ENCODE assay signal across 8 cellular contexts in the genomic region with DNA sequence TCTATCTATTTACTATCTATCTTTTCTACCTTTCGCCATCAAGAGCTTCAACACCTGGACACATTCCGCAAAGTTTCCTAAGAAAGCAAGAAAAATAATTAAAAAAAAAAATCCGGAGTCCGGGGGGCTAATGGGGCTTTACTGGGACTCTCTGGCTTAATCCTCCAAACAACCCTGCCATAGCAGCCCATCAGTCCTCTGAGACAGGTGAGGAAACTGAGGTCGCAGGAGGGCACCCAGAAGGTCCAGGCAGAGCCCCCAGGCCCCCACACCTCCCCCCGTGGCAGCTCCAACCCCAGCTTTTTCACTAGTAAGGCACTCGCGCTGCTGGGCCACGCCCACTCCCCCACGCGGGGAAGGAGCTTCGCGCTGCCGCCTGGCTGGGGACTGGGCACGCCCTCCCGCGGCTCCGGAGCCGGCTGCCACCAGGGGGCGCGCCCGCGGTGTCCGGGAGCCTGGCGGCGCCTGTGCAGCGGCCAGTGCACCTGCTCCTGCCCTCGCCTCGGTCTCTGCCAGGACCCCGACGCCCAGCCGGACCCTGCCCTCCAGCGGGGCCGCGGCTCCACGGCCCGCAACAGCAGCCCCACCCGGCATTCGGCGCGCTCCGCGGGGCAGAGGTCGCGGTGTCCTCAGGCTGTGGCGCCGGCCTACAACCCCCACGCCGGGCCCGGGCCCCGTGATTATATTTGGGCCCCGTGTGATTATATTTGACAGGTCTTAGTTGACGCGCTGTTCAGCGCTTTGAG. TPM values are rescaled to one million over a fixed set of nuclear protein-coding genes. Genes with fewer than 3 reads are reported as not detected.
DNase-seq lines count a peak whose midpoint lies in the region; ATAC-seq and TF ChIP-seq lines count a peak whose summit lies in the region.

No MANE protein-coding gene starts in this region.

- TF ChIP-seq RAD21 in SK-N-SH (IDR thresholded peaks at IDR 0.05; ENCODE audit: low read length): peak; percentile 56

- DNase-seq in COLO668 (lab: John Stamatoyannopoulos, UW; ENCODE audit: unreplicated experiment): peak; percentile 87
- DNase-seq in HT1080 (ENCODE audit: low read depth): peak; percentile 29
- peak; percentile 90 for DNase-seq in SK-N-SH
- DNase-seq in activated gamma-delta T cell treated with Interleukin-2 at 50 U/mL for 16 hours: peak; percentile 79
- DNase-seq in globus pallidus (ENCODE audit: low spot score): peak; percentile 29
- DNase-seq in posterior cingulate gyrus: peak; percentile 19 to 94 (median 68)
- peak; percentile 90 for DNase-seq in upper lobe of right lung

- no peaks in the 10 kb centered on the region for H3K36me3 ChIP-seq in SK-N-SH (replicated peaks in 1 of 2; ENCODE audit: control insufficient read depth in 1 of 2, insufficient read depth in 2 of 2, low read length in 1 of 2)
- H3K36me3 ChIP-seq in upper lobe of right lung: no peaks in the 10 kb centered on the region

- CTCF ChIA-PET in SK-N-SH (lab: Yijun Ruan, JAX): interaction anchor here (0.6 to 2.0 kb wide), 16 partner anchors 10 to 1177 kb away, joined by 3 to 18 read pairs (median 4); a partner anchor contains a TSS

- H3K4me2 ChIP-seq in SK-N-SH: peak overlapping the region; percentile 37; the same call in 1 of the 2 replicates

- POLR2A ChIA-PET in SK-N-SH (lab: Yijun Ruan, JAX): no interaction called here

- peak; percentile 56 for TF ChIP-seq CTCF in SK-N-SH (IDR thresholded peaks at IDR 0.05)
- peak; percentile 77 for TF ChIP-seq CTCF in upper lobe of right lung (IDR thresholded peaks at IDR 0.05)

- H3K4me3 ChIP-seq in SK-N-SH (ENCODE audit: low read depth in 2 of 2, low read length in 1 of 2) (no peak overlapping the region), upper lobe of right lung (no peak overlapping the region)

- H3F3A ChIP-seq in SK-N-SH (replicated peaks; ENCODE audit: insufficient read depth): peaks cover 2% of the 10 kb centered on the region

- no peaks in the 10 kb centered on the region for H3K79me2 ChIP-seq in SK-N-SH (ENCODE audit: insufficient read depth)

- H2AFZ ChIP-seq in SK-N-SH (ENCODE audit: low read depth): no peak overlapping the region

- no peak overlapping the region for H3K27ac ChIP-seq in SK-N-SH (ENCODE audit: low read depth in 2 of 2, low read length in 1 of 2)
- H3K27ac ChIP-seq in upper lobe of right lung: no peak overlapping the region

- no peaks in the 10 kb centered on the region; a peak in 1 of 4 replicates for H3K4me1 ChIP-seq in SK-N-SH (ENCODE audit: control insufficient read depth in 1 of 2, insufficient read depth in 2 of 2, low read depth in 1 of 2, low read length in 1 of 2)
- no peaks in the 10 kb centered on the region for H3K4me1 ChIP-seq in upper lobe of right lung

- H3K9ac ChIP-seq in SK-N-SH: no peak overlapping the region

- H3K9me3 ChIP-seq in SK-N-SH: no peaks in the 10 kb centered on the region
- H3K9me3 ChIP-seq in upper lobe of right lung: no peaks in the 10 kb centered on the region

- no peaks in the 10 kb centered on the region for H3K9me2 ChIP-seq in SK-N-SH

- TF ChIP-seq EP300 in SK-N-SH (IDR thresholded peaks at IDR 0.05; ENCODE audit: borderline replicate concordance in 1 of 2, low read depth in 1 of 2, low read length in 1 of 2): no peak

- intact Hi-C loops in posterior cingulate gyrus (cut with DNase I): no loop called here
- intact Hi-C loops in upper lobe of right lung (cut with DNase I): no loop called here

- H3K27me3 ChIP-seq in SK-N-SH (ENCODE audit: insufficient read depth): no peaks in the 10 kb centered on the region; the same call in 1 of the 2 replicates
- H3K27me3 ChIP-seq in upper lobe of right lung: peaks cover 12% of the 10 kb centered on the region

- WGBS in SK-N-SH (ENCODE audit: low lambda C conversion rate): 30% methylated on average over 9 of the region's 55 CpGs

- no peaks in the 10 kb centered on the region for H4K20me1 ChIP-seq in SK-N-SH (ENCODE audit: insufficient read depth)

- ATAC-seq in upper lobe of right lung (peak; percentile 97), GM19023 (IDR thresholded peaks at IDR 0.05; ENCODE audit: unreplicated experiment) (no peak)

TF ChIP-seq in SK-N-SH, 30 proteins besides CTCF, POLR2A, EP300 and RAD21 (continues in another document):
- TF ChIP-seq, protein P1, sequence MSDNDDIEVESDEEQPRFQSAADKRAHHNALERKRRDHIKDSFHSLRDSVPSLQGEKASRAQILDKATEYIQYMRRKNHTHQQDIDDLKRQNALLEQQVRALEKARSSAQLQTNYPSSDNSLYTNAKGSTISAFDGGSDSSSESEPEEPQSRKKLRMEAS (IDR thresholded peaks at IDR 0.05; ENCODE audit: low read depth): no peak
- TF ChIP-seq, protein P2, sequence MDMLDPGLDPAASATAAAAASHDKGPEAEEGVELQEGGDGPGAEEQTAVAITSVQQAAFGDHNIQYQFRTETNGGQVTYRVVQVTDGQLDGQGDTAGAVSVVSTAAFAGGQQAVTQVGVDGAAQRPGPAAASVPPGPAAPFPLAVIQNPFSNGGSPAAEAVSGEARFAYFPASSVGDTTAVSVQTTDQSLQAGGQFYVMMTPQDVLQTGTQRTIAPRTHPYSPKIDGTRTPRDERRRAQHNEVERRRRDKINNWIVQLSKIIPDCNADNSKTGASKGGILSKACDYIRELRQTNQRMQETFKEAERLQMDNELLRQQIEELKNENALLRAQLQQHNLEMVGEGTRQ (IDR thresholded peaks at IDR 0.05; ENCODE audit: borderline replicate concordance, low read depth, low read length): no peak
- TF ChIP-seq FOXJ3 (CRISPR knock-in tag; IDR thresholded peaks at IDR 0.05) (no peak), POLR2AphosphoS5 (IDR thresholded peaks at IDR 0.05; ENCODE audit: low read depth, low read length) (no peak), CHD2 (IDR thresholded peaks at IDR 0.05; ENCODE audit: low read length, partially characterized antibody) (no peak), NFIC (IDR thresholded peaks at IDR 0.05; ENCODE audit: borderline replicate concordance) (no peak), MXI1 (IDR thresholded peaks at IDR 0.05; ENCODE audit: low read depth, low read length) (no peak), RCOR1 (IDR thresholded peaks at IDR 0.05; ENCODE audit: low read length) (0 out of 2 replicates have a peak, but pooled peaks have one; percentile 17), ELF1 (IDR thresholded peaks at IDR 0.05) (no peak), FOSL2 (IDR thresholded peaks at IDR 0.05; ENCODE audit: borderline replicate concordance, low read depth) (no peak), TCF12 (IDR thresholded peaks at IDR 0.05) (no peak), FOXM1 (IDR thresholded peaks at IDR 0.05; ENCODE audit: low read depth) (no peak)
- TF ChIP-seq, protein P3, sequence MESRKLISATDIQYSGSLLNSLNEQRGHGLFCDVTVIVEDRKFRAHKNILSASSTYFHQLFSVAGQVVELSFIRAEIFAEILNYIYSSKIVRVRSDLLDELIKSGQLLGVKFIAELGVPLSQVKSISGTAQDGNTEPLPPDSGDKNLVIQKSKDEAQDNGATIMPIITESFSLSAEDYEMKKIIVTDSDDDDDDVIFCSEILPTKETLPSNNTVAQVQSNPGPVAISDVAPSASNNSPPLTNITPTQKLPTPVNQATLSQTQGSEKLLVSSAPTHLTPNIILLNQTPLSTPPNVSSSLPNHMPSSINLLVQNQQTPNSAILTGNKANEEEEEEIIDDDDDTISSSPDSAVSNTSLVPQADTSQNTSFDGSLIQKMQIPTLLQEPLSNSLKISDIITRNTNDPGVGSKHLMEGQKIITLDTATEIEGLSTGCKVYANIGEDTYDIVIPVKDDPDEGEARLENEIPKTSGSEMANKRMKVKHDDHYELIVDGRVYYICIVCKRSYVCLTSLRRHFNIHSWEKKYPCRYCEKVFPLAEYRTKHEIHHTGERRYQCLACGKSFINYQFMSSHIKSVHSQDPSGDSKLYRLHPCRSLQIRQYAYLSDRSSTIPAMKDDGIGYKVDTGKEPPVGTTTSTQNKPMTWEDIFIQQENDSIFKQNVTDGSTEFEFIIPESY (IDR thresholded peaks at IDR 0.05; ENCODE audit: borderline replicate concordance, low read depth): no peak
- TF ChIP-seq, protein P4, sequence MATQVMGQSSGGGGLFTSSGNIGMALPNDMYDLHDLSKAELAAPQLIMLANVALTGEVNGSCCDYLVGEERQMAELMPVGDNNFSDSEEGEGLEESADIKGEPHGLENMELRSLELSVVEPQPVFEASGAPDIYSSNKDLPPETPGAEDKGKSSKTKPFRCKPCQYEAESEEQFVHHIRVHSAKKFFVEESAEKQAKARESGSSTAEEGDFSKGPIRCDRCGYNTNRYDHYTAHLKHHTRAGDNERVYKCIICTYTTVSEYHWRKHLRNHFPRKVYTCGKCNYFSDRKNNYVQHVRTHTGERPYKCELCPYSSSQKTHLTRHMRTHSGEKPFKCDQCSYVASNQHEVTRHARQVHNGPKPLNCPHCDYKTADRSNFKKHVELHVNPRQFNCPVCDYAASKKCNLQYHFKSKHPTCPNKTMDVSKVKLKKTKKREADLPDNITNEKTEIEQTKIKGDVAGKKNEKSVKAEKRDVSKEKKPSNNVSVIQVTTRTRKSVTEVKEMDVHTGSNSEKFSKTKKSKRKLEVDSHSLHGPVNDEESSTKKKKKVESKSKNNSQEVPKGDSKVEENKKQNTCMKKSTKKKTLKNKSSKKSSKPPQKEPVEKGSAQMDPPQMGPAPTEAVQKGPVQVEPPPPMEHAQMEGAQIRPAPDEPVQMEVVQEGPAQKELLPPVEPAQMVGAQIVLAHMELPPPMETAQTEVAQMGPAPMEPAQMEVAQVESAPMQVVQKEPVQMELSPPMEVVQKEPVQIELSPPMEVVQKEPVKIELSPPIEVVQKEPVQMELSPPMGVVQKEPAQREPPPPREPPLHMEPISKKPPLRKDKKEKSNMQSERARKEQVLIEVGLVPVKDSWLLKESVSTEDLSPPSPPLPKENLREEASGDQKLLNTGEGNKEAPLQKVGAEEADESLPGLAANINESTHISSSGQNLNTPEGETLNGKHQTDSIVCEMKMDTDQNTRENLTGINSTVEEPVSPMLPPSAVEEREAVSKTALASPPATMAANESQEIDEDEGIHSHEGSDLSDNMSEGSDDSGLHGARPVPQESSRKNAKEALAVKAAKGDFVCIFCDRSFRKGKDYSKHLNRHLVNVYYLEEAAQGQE (IDR thresholded peaks at IDR 0.05; ENCODE audit: low read depth, low read length): no peak

RNA-seq across cellular contexts. Expression of a gene that starts 54.1 kb away (rescaled TPM):
- 0.37 and 0.50 TPM in 2 replicates for total RNA-seq in HT1080 (2014; rRNA removed; shearing (Covaris generic))
- polyA plus RNA-seq in HT1080 (2015; cell fraction: cytosol; rRNA removed): 0.40 and 0.55 TPM in 2 replicates
- polyA plus RNA-seq in HT1080 (2015; cell fraction: nucleus; rRNA removed): 1.3 and 1.9 TPM in 2 replicates
- polyA plus RNA-seq in SK-N-SH (2012; rRNA removed): 2.1 and 3.7 TPM in 2 replicates
- 1.8 and 2.7 TPM in 2 replicates for polyA plus RNA-seq in SK-N-SH (2012; cell fraction: cytosol; rRNA removed)
- 16.3 and 25.0 TPM in 2 replicates for polyA plus RNA-seq in SK-N-SH (2012; cell fraction: nucleus; rRNA removed)
- 6.0 TPM for total RNA-seq in upper lobe of right lung

Comparison
In these comparisons a context has a peak if more than half of its experiments do, and no peak if none do; other contexts are left out.
1. DNase-seq: peak in every context shown above with its lines; median percentile 90 in SK-N-SH; 90 in upper lobe of right lung; 87 in COLO668; 79 in activated gamma-delta T cell treated with Interleukin-2 at 50 U/mL for 16 hours; 68 in posterior cingulate gyrus; 29 in HT1080; 29 in globus pallidus.